Comparison of ENCODE assay signal across 8 cellular contexts in genomic region chr5:160685695-160686094, GRCh38.
DNase-seq lines count a peak whose midpoint lies in the region; ATAC-seq, FAIRE-seq and TF ChIP-seq lines count a peak whose summit lies in the region.

No MANE protein-coding gene starts in this region.

- ATAC-seq in HG03108 (IDR thresholded peaks at IDR 0.05; ENCODE audit: unreplicated experiment) (peak; percentile 59), HG03469 (IDR thresholded peaks at IDR 0.05; ENCODE audit: unreplicated experiment) (no peak)

- no peak overlapping the region for H3K9ac ChIP-seq in kidney (ENCODE audit: low read length in 2 of 2)

- H3K4me1 ChIP-seq in kidney (ENCODE audit: control insufficient read depth in 1 of 2, insufficient read depth in 1 of 2, low read depth in 1 of 2, low read length in 2 of 2) = no peaks in the 10 kb centered on the region

- no peaks in the 10 kb centered on the region for H3K9me3 ChIP-seq in kidney (ENCODE audit: control insufficient read depth in 1 of 2, low read length in 2 of 2)

- DNase-seq in NCI-H146 (lab: John Stamatoyannopoulos, UW) = peak; percentile 12
- no peak for DNase-seq in NCI-H146 treated with DMSO at 0.1 percent for 48 hours (lab: John Stamatoyannopoulos, UW; ENCODE audit: unreplicated experiment)
- peak; percentile 22 for DNase-seq in SKM-1 (lab: John Stamatoyannopoulos, UW; ENCODE audit: unreplicated experiment)
- peak; percentile 25 for DNase-seq in renal cortical epithelial cell (ENCODE audit: low read depth)
- DNase-seq in NCI-H1436 treated with DMSO at 0.1 percent for 48 hours (lab: John Stamatoyannopoulos, UW) = no peak
- no peak for DNase-seq in kidney

- TF ChIP-seq CTCF in kidney (IDR thresholded peaks at IDR 0.05; ENCODE audit: borderline replicate concordance, extremely low read depth, insufficient read depth) = no peak

- H3K27ac ChIP-seq in kidney (ENCODE audit: low read depth in 2 of 2, low read length in 2 of 2) = no peak overlapping the region

- intact Hi-C loops in kidney (cut with DNase I) = no loop called here

- FAIRE-seq in kidney (lab: Jason Lieb, UNC) = no peak

- no peak overlapping the region for H3K4me3 ChIP-seq in kidney (ENCODE audit: low read length in 2 of 2)

- H3K36me3 ChIP-seq in kidney (ENCODE audit: control insufficient read depth in 1 of 2, insufficient read depth in 2 of 2, low read length in 2 of 2) = no peaks in the 10 kb centered on the region

Comparison
In these comparisons a context has a peak if more than half of its experiments do, and no peak if none do; other contexts are left out.
1. DNase-seq: peak in NCI-H146 (single experiment), SKM-1 (single experiment) and renal cortical epithelial cell (single experiment); none in NCI-H146 treated with DMSO at 0.1 percent for 48 hours (single experiment), NCI-H1436 treated with DMSO at 0.1 percent for 48 hours (single experiment) and kidney (single experiment).